11 cellular contexts compared by ENCODE assay signal in the genomic region with DNA sequence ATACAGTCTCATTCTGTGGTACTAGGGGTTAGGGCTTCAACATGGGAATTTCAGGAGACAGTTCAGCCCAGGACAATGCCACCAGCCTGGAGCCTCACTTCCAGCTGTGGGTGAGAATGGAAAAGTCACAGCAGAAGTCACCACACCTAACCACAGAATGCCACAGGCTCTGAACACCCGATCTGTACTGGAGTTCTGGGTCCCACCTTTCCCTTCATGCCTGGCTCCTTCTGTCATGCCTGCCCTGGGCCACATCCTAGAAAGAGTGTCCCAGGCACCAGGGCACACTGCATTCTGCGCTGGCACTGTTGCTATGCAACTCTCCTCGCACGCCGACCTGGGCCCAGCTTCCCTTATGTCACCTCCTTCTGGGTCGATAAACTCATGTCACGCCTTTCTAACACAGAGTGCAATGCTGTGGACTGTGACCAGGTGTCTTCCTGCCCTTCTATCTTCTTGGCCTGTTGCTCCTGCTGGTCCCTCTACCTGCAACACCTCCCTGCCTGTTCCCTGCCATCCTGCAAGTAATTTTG. TPM values are rescaled to one million over a fixed set of nuclear protein-coding genes. Genes with fewer than 3 reads are reported as not detected.
DNase-seq lines count a peak whose midpoint lies in the region; ATAC-seq, FAIRE-seq and TF ChIP-seq lines count a peak whose summit lies in the region.
"Had no signal": no experiment of that assay in that cellular context is flagged by ENCODE, and none has a peak within 500 bp of the region (broad histone marks: within the 10 kb centered on the region; RNA-seq: fewer than 3 reads in every experiment).

No MANE protein-coding gene starts in this region.

- H3K4me1 ChIP-seq in effector memory CD4-positive, alpha-beta T cell (ENCODE audit: control insufficient read depth, insufficient read depth, low read length, poor library complexity, severe bottlenecking), result peaks cover 68% of the 10 kb centered on the region
- H3K4me1 ChIP-seq in small intestine (ENCODE audit: control insufficient read depth in 2 of 2, insufficient read depth in 1 of 2, low read depth in 1 of 2, low read length in 1 of 2) (peaks cover 2 to 18% of the 10 kb centered on the region in 2 donors), hepatocyte (ENCODE audit: insufficient read depth) (peaks cover 5% of the 10 kb centered on the region)
- H3K4me1 ChIP-seq: parathyroid adenoma had no signal

- no peak for FAIRE-seq in small intestine (lab: Jason Lieb, UNC)

- H3K79me2 ChIP-seq in hepatocyte, result no peaks in the 10 kb centered on the region
- H3K79me2 ChIP-seq: parathyroid adenoma had no signal

- DNase-seq in activated CD4-positive, alpha-beta T cell treated with anti-CD3 and anti-CD28 coated beads, Interleukin-2, amount 10 ng/mL, durations not matched to agents 24 days and 14 days, result no peak
- DNase-seq in activated CD4-positive, alpha-beta T cell treated with anti-CD3 and anti-CD28 coated beads, Interleukin-2, amount 50 U/mL, for 48 hours, result no peak
- no peak for DNase-seq in effector memory CD4-positive, alpha-beta T cell
- peak; percentile 81 for DNase-seq in small intestine
- DNase-seq in SW 1271 (lab: John Stamatoyannopoulos, UW), result no peak
- DNase-seq in hepatocyte (ENCODE audit: low spot score), result no peak
- DNase-seq in stimulated activated CD4-positive, alpha-beta T cell treated with anti-CD3 and anti-CD28 coated beads, Interleukin-4, amount 100 ng/mL, for 1 hour, result no peak
- DNase-seq: activated CD8-positive, alpha-beta memory T cell treated with anti-CD3 and anti-CD28 coated beads, Interleukin-2, amount 50 U/mL, for 4 hours; NCI-H1694 had no signal

- H3K36me3 Mint-ChIP-seq in activated CD4-positive, alpha-beta T cell treated with anti-CD3 and anti-CD28 coated beads, Interleukin-2, amount 10 ng/mL, durations not matched to agents 24 days and 14 days (ENCODE audit: low read depth), result peaks cover 38% of the 10 kb centered on the region

- H3K4me3 Mint-ChIP-seq in activated CD4-positive, alpha-beta T cell treated with anti-CD3 and anti-CD28 coated beads, Interleukin-2, amount 10 ng/mL, durations not matched to agents 24 days and 14 days, result no peak overlapping the region

- H3K27me3 ChIP-seq in effector memory CD4-positive, alpha-beta T cell (replicated peaks; ENCODE audit: control insufficient read depth, insufficient read depth, low read length, poor library complexity, severe bottlenecking), result no peaks in the 10 kb centered on the region
- H3K27me3 ChIP-seq in small intestine (ENCODE audit: control insufficient read depth in 2 of 2, insufficient read depth in 2 of 2, low read length in 2 of 2) (no peaks in the 10 kb centered on the region), hepatocyte (no peaks in the 10 kb centered on the region)

- 28 to 62% (median 38%) methylated on average over 7 of the region's 7 CpGs for WGBS in small intestine, 3 donors
- WGBS in hepatocyte (ENCODE audit: low lambda C conversion rate, missing lambda C conversion rate), result 95% methylated on average over 7 of the region's 7 CpGs

- no peak overlapping the region for H3K4me3 ChIP-seq in effector memory CD4-positive, alpha-beta T cell (ENCODE audit: insufficient read depth, low read depth, low read length, poor library complexity, severe bottlenecking)
- H3K4me3 ChIP-seq in small intestine (ENCODE audit: low read depth in 1 of 2, low read length in 2 of 2) (no peak overlapping the region), hepatocyte (no peak overlapping the region)

- H3K9me3 ChIP-seq in effector memory CD4-positive, alpha-beta T cell (ENCODE audit: control insufficient read depth, low read length), result no peaks in the 10 kb centered on the region
- H3K9me3 ChIP-seq in small intestine (ENCODE audit: control insufficient read depth, low read depth) (no peaks in the 10 kb centered on the region), hepatocyte (ENCODE audit: low read depth) (no peaks in the 10 kb centered on the region)

- ATAC-seq in HG03354 (IDR thresholded peaks at IDR 0.05; ENCODE audit: poor library complexity, severe bottlenecking, unreplicated experiment), result peak; percentile 55

- no peak overlapping the region for H3K4me2 ChIP-seq in hepatocyte

- H3K27ac ChIP-seq in effector memory CD4-positive, alpha-beta T cell (ENCODE audit: insufficient read depth, low read length, poor library complexity, severe bottlenecking), result peak overlapping the region; percentile 30
- H3K27ac ChIP-seq in small intestine (ENCODE audit: low read depth in 1 of 2, low read length in 1 of 2), result peak overlapping the region in 1 of 2 donors; percentile 8
- H3K27ac ChIP-seq in hepatocyte, result no peak overlapping the region
- H3K27ac ChIP-seq: parathyroid adenoma had no signal

- no peaks in the 10 kb centered on the region for H4K20me1 ChIP-seq in hepatocyte (ENCODE audit: insufficient read depth, poor library complexity, severe bottlenecking)

- H3K27me3 Mint-ChIP-seq in activated CD4-positive, alpha-beta T cell treated with anti-CD3 and anti-CD28 coated beads, Interleukin-2, amount 10 ng/mL, durations not matched to agents 24 days and 14 days, result no peaks in the 10 kb centered on the region

- peaks cover 19% of the 10 kb centered on the region for H3K36me3 ChIP-seq in effector memory CD4-positive, alpha-beta T cell (ENCODE audit: control insufficient read depth, insufficient read depth, low read length)
- H3K36me3 ChIP-seq in small intestine (ENCODE audit: control insufficient read depth in 2 of 2, insufficient read depth in 2 of 2, low read length in 2 of 2), result no peaks in the 10 kb centered on the region
- H3K36me3 ChIP-seq in hepatocyte (replicated peaks; ENCODE audit: insufficient read depth, low read depth), result no peaks in the 10 kb centered on the region

- peaks cover 58% of the 10 kb centered on the region for H3K4me1 Mint-ChIP-seq in activated CD4-positive, alpha-beta T cell treated with anti-CD3 and anti-CD28 coated beads, Interleukin-2, amount 10 ng/mL, durations not matched to agents 24 days and 14 days

- intact Hi-C loops in activated CD4-positive, alpha-beta T cell treated with anti-CD3 and anti-CD28 coated beads, Interleukin-2, amount 10 ng/mL, durations not matched to agents 24 days and 14 days (cut with micrococcal nuclease), result loop anchor here (2.0 kb wide), 1 partner anchor 20 kb away; the partner anchor contains the start of gene RCSD1

- peak overlapping the region; percentile 65 for H3K27ac Mint-ChIP-seq in activated CD4-positive, alpha-beta T cell treated with anti-CD3 and anti-CD28 coated beads, Interleukin-2, amount 10 ng/mL, durations not matched to agents 24 days and 14 days

- no peaks in the 10 kb centered on the region for H3K9me3 Mint-ChIP-seq in activated CD4-positive, alpha-beta T cell treated with anti-CD3 and anti-CD28 coated beads, Interleukin-2, amount 10 ng/mL, durations not matched to agents 24 days and 14 days

- no peak overlapping the region for H2AFZ ChIP-seq in hepatocyte
- H2AFZ ChIP-seq: parathyroid adenoma had no signal

- H3K9me2 ChIP-seq in hepatocyte (replicated peaks; ENCODE audit: insufficient read depth), result no peaks in the 10 kb centered on the region

- TF ChIP-seq CTCF in hepatocyte (IDR thresholded peaks at IDR 0.05; ENCODE audit: poor library complexity), result no peak

RNA-seq across cellular contexts. Expression of gene RCSD1, which starts 21.2 kb away (rescaled TPM):
- 74.7 and 81.0 TPM in 2 replicates for total RNA-seq in activated CD4-positive, alpha-beta T cell treated with anti-CD3 and anti-CD28 coated beads, Interleukin-2, amount 10 ng/mL, durations not matched to agents 24 days and 14 days
- polyA plus RNA-seq in small intestine, result 10 to 100 TPM in 1 of 3 donors, 1 to 10 TPM in 2; 2.0 to 14.1 (median 9.1) TPM
- total RNA-seq in hepatocyte, result 0.80 and 0.92 TPM in 2 replicates
- polyA plus RNA-seq in hepatocyte, result 0.77 TPM in 1 of 2 replicates, not detected in the other

Comparison
In these comparisons a context has a peak if more than half of its experiments do, and no peak if none do; other contexts are left out.
1. RNA of gene RCSD1, which starts 21.2 kb away (total RNA-seq): 74.7 to 81.0 TPM in activated CD4-positive, alpha-beta T cell treated with anti-CD3 and anti-CD28 coated beads, Interleukin-2, amount 10 ng/mL, durations not matched to agents 24 days and 14 days; 0.80 to 0.92 TPM in hepatocyte; every median in the first group is over 10 times any median in the second.